ENCODE assay signal across 15 cellular contexts in genomic region chr4:160772668-160773067, GRCh38.
"Had no signal": no experiment of that assay in that cellular context is flagged by ENCODE, and none has a peak within 500 bp of the region (broad histone marks: within the 10 kb centered on the region; RNA-seq: fewer than 3 reads in every experiment).

No MANE protein-coding gene starts in this region.

- H3K4me3 ChIP-seq: pancreas, spleen, thyroid gland had no signal

- DNase-seq: activated CD4-positive, alpha-beta T cell treated with anti-CD3 and anti-CD28 coated beads, Interleukin-2, amount 10 ng/mL, durations not matched to agents 24 days and 14 days; activated CD8-positive, alpha-beta T cell treated with anti-CD3 and anti-CD28 coated beads for 36 hours; activated naive CD4-positive, alpha-beta T cell treated with Interleukin-2 at 50 U/mL for 16 hours; activated naive CD8-positive, alpha-beta T cell treated with anti-CD3 and anti-CD28 coated beads, Interleukin-2, amount 10 ng/mL, durations not matched to agents 7 days and 5 days; activated T-cell treated with anti-CD3 and anti-CD28 coated beads, Interleukin-2, amount 50 U/mL, for 1 hour; amygdala; cortex of kidney; head of caudate nucleus; kidney glomerular epithelial cell; naive thymus-derived CD8-positive, alpha-beta T cell; pancreas; spleen; stimulated activated naive CD4-positive, alpha-beta T cell; T1000; thyroid gland had no signal

- ATAC-seq: activated CD8-positive, alpha-beta T cell treated with anti-CD3 and anti-CD28 coated beads for 36 hours; naive thymus-derived CD8-positive, alpha-beta T cell; pancreas had no signal
